Comparison of ENCODE assay signal across 10 cellular contexts in the genomic region with DNA sequence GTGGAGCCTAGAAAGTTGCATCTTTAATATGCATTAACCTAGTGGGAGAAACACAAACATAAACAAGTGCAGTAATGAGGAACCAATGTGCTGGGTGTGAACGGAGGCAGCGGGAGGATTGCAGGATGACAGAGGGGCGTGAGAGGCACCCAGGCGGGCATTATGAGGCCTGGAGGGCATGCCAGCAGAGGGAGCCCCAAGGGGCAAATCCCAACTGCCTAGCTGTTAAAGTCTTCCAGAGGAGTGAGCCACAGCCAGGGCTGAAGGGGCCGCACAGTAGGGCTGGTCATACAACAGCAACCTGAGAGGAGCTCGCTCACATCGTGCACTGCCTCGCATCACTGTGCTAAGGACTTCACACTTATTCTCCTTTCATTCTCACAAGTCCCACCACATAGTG. TPM values are rescaled to one million over a fixed set of nuclear protein-coding genes. Genes with fewer than 3 reads are reported as not detected.
DNase-seq lines count a peak whose midpoint lies in the region; ATAC-seq and TF ChIP-seq lines count a peak whose summit lies in the region.
"Had no signal": no experiment of that assay in that cellular context is flagged by ENCODE, and none has a peak within 500 bp of the region (broad histone marks: within the 10 kb centered on the region; RNA-seq: fewer than 3 reads in every experiment).

No MANE protein-coding gene starts in this region.

- TF ChIP-seq POLR2A in HCT116 (IDR thresholded peaks at IDR 0.05; ENCODE audit: borderline replicate concordance, extremely low read depth, insufficient read depth, insufficient read length): no peak

- no peaks in the 10 kb centered on the region for H3K4me1 Mint-ChIP-seq in activated CD8-positive, alpha-beta T cell treated with anti-CD3 and anti-CD28 coated beads for 36 hours (ENCODE audit: low read depth)
- H3K4me1 Mint-ChIP-seq in activated CD4-positive, alpha-beta T cell treated with anti-CD3 and anti-CD28 coated beads, Interleukin-2, amount 10 ng/mL, durations not matched to agents 7 days and 5 days: no peaks in the 10 kb centered on the region

- H4K20me1 ChIP-seq in HCT116 (ENCODE audit: insufficient read depth): no peaks in the 10 kb centered on the region

- intact Hi-C loops in HCT116 (cut with micrococcal nuclease) (no loop called here), lower lobe of right lung (cut with DNase I) (loop anchor here (10.0 kb wide), 1 partner anchor 280 kb away; no protein-coding TSS in a partner anchor)
- intact Hi-C loops in activated CD8-positive, alpha-beta T cell treated with anti-CD3 and anti-CD28 coated beads for 36 hours (cut with micrococcal nuclease): no loop called here

- ATAC-seq in HCT116 (peak; percentile 51), lower lobe of right lung (peak; percentile 31 to 54), GM21619 (IDR thresholded peaks at IDR 0.05; ENCODE audit: unreplicated experiment) (no peak)
- ATAC-seq in activated CD8-positive, alpha-beta T cell treated with anti-CD3 and anti-CD28 coated beads for 36 hours: no peak

- TF ChIP-seq CTCF in HCT116 (IDR thresholded peaks at IDR 0.05 in 2 of 3, conservative IDR thresholded peaks at IDR 0.05 in 1 of 3; ENCODE audit: borderline replicate concordance in 1 of 3, insufficient read depth in 1 of 3, low read depth in 2 of 3, low read length in 2 of 3): peak; percentile 35 to 62 (median 59); a peak in 5 of 6 replicates
- TF ChIP-seq CTCF in activated CD8-positive, alpha-beta T cell treated with anti-CD3 and anti-CD28 coated beads for 36 hours (IDR thresholded peaks at IDR 0.05): peak; percentile 31
- peak; percentile 43 for TF ChIP-seq CTCF in lower lobe of right lung (IDR thresholded peaks at IDR 0.05)

- H2AFZ ChIP-seq in HCT116 (ENCODE audit: low read depth, low read length, poor library complexity, severe bottlenecking): peak overlapping the region; percentile 30

- H3K4me3 Mint-ChIP-seq in activated CD8-positive, alpha-beta T cell treated with anti-CD3 and anti-CD28 coated beads for 36 hours: no peak overlapping the region
- no peak overlapping the region for H3K4me3 Mint-ChIP-seq in activated CD4-positive, alpha-beta T cell treated with anti-CD3 and anti-CD28 coated beads, Interleukin-2, amount 10 ng/mL, durations not matched to agents 7 days and 5 days

- DNase-seq in COR-L47 (lab: John Stamatoyannopoulos, UW) (peak; percentile 12), HCT116 (ENCODE audit: low read depth, low spot score) (no peak), lower lobe of right lung (no peak), activated gamma-delta T cell treated with Interleukin-2 at 50 U/mL for 16 hours (no peak), NCI-H2227 treated with DMSO at 0.1 percent for 48 hours (lab: John Stamatoyannopoulos, UW) (no peak)
- peak; percentile 35 for DNase-seq in activated CD8-positive, alpha-beta T cell treated with anti-CD3 and anti-CD28 coated beads for 36 hours
- DNase-seq in activated CD4-positive, alpha-beta T cell treated with anti-CD3 and anti-CD28 coated beads, Interleukin-2, amount 10 ng/mL, durations not matched to agents 7 days and 5 days: no peak
- DNase-seq: retina had no signal

- POLR2A ChIA-PET in HCT116 (lab: Charles Lee): no interaction called here
- POLR2A ChIA-PET in activated CD8-positive, alpha-beta T cell treated with anti-CD3 and anti-CD28 coated beads for 36 hours (lab: Charles Lee): no interaction called here
- POLR2A ChIA-PET in activated CD4-positive, alpha-beta T cell treated with anti-CD3 and anti-CD28 coated beads, Interleukin-2, amount 10 ng/mL, durations not matched to agents 7 days and 5 days (lab: Charles Lee): no interaction called here

- H3K4me1 ChIP-seq in HCT116 (ENCODE audit: control insufficient read depth in 1 of 2, insufficient read depth in 2 of 2, low read length in 2 of 2) (peaks cover 10 to 26% of the 10 kb centered on the region in 2 experiments; a peak in 3 of 4 replicates), lower lobe of right lung (no peaks in the 10 kb centered on the region)

- H3K27me3 Mint-ChIP-seq in activated CD8-positive, alpha-beta T cell treated with anti-CD3 and anti-CD28 coated beads for 36 hours: peaks cover 6% of the 10 kb centered on the region
- peaks cover 17% of the 10 kb centered on the region for H3K27me3 Mint-ChIP-seq in activated CD4-positive, alpha-beta T cell treated with anti-CD3 and anti-CD28 coated beads, Interleukin-2, amount 10 ng/mL, durations not matched to agents 7 days and 5 days

- H3K4me2 ChIP-seq in HCT116 (ENCODE audit: low read length): peak overlapping the region; percentile 29; the same call in 1 of the 2 replicates

- no peak overlapping the region for H3K4me3 ChIP-seq in HCT116 (replicated peaks in 1 of 2; ENCODE audit: low read depth in 1 of 2, low read length in 2 of 2)
- no peak overlapping the region for H3K4me3 ChIP-seq in lower lobe of right lung
- H3K4me3 ChIP-seq: thoracic aorta had no signal

- no peaks in the 10 kb centered on the region for H3K9me3 Mint-ChIP-seq in activated CD8-positive, alpha-beta T cell treated with anti-CD3 and anti-CD28 coated beads for 36 hours
- H3K9me3 Mint-ChIP-seq in activated CD4-positive, alpha-beta T cell treated with anti-CD3 and anti-CD28 coated beads, Interleukin-2, amount 10 ng/mL, durations not matched to agents 7 days and 5 days: no peaks in the 10 kb centered on the region

- RAD21 ChIA-PET in HCT116 (lab: Charles Lee; ENCODE audit: low non-redundant PET in 1 of 2, low total read pairs in 2 of 2, uncharacterized antibody in 2 of 2, unreplicated experiment in 2 of 2): no interaction called here

- H3K9me2 ChIP-seq in HCT116 (ENCODE audit: insufficient read depth): no peaks in the 10 kb centered on the region

- CTCF ChIA-PET in HCT116 (lab: Charles Lee): interaction anchor here (0.8 to 4.6 kb wide), 7 partner anchors 17 to 540 kb away, joined by 3 to 26 read pairs (median 4); partner anchors contain the start of gene AFG3L2
- CTCF ChIA-PET in activated CD8-positive, alpha-beta T cell treated with anti-CD3 and anti-CD28 coated beads for 36 hours (lab: Charles Lee): interaction anchor here (0.9 to 5.3 kb wide), 3 partner anchors 10 to 265 kb away, joined by 3 to 38 read pairs (median 3); no protein-coding TSS in a partner anchor
- CTCF ChIA-PET in activated CD4-positive, alpha-beta T cell treated with anti-CD3 and anti-CD28 coated beads, Interleukin-2, amount 10 ng/mL, durations not matched to agents 7 days and 5 days (lab: Charles Lee): interaction anchor here (0.7 to 2.2 kb wide), 5 partner anchors 9 to 541 kb away, joined by 3 to 6 read pairs (median 3); partner anchors contain the start of gene PRELID3A

- TF ChIP-seq RAD21 in HCT116 (IDR thresholded peaks at IDR 0.05; ENCODE audit: low read depth): peak; percentile 46

- no peaks in the 10 kb centered on the region for H3K79me2 ChIP-seq in HCT116 (ENCODE audit: insufficient read depth, low read length)

- no peaks in the 10 kb centered on the region for H3K36me3 ChIP-seq in HCT116 (ENCODE audit: control insufficient read depth in 1 of 2, insufficient read depth in 2 of 2, low read length in 2 of 2)
- no peaks in the 10 kb centered on the region for H3K36me3 ChIP-seq in lower lobe of right lung
- H3K36me3 ChIP-seq: thoracic aorta had no signal

- no peaks in the 10 kb centered on the region for H3K9me3 ChIP-seq in HCT116 (ENCODE audit: control insufficient read depth in 1 of 2, insufficient read depth in 1 of 2, low read depth in 1 of 2, low read length in 2 of 2)
- no peaks in the 10 kb centered on the region for H3K9me3 ChIP-seq in lower lobe of right lung
- H3K9me3 ChIP-seq: thoracic aorta had no signal

- H3K27me3 ChIP-seq in HCT116 (ENCODE audit: insufficient read depth, low read length) (no peaks in the 10 kb centered on the region), lower lobe of right lung (ENCODE audit: low read depth) (no peaks in the 10 kb centered on the region)

- no peaks in the 10 kb centered on the region for H3K36me3 Mint-ChIP-seq in activated CD8-positive, alpha-beta T cell treated with anti-CD3 and anti-CD28 coated beads for 36 hours (ENCODE audit: low read depth)
- no peaks in the 10 kb centered on the region for H3K36me3 Mint-ChIP-seq in activated CD4-positive, alpha-beta T cell treated with anti-CD3 and anti-CD28 coated beads, Interleukin-2, amount 10 ng/mL, durations not matched to agents 7 days and 5 days (ENCODE audit: low read depth)

- no peak overlapping the region for H3K9ac ChIP-seq in HCT116 (ENCODE audit: low read length)

- BruUV-seq in HCT116 (replicated peaks; lab: Mats Ljungman, UMichigan): no TSS peak

- no peak overlapping the region for H3K27ac Mint-ChIP-seq in activated CD8-positive, alpha-beta T cell treated with anti-CD3 and anti-CD28 coated beads for 36 hours
- no peak overlapping the region for H3K27ac Mint-ChIP-seq in activated CD4-positive, alpha-beta T cell treated with anti-CD3 and anti-CD28 coated beads, Interleukin-2, amount 10 ng/mL, durations not matched to agents 7 days and 5 days

- no peak overlapping the region for H3K27ac ChIP-seq in HCT116 (ENCODE audit: low read depth, low read length)
- no peak overlapping the region for H3K27ac ChIP-seq in lower lobe of right lung
- H3K27ac ChIP-seq: thoracic aorta had no signal

TF ChIP-seq in HCT116, 20 proteins besides CTCF, POLR2A, EP300 and RAD21 (continues in another document):
- TF ChIP-seq ZFX (IDR thresholded peaks at IDR 0.05) (no peak), CEBPB (IDR thresholded peaks at IDR 0.05; ENCODE audit: low read depth) (no peak)

RNA-seq across cellular contexts. Expression of gene PRELID3A, which starts 13.3 kb away (rescaled TPM):
- total RNA-seq in HCT116 (2021; ENCODE audit: unreplicated experiment) (7.4 TPM), lower lobe of right lung (5.0 TPM)
- 7.6 and 9.4 TPM in 2 replicates for polyA plus RNA-seq in HCT116 (2012)
- 1 to 10 TPM; 6.3 to 6.5 TPM for total RNA-seq in activated CD8-positive, alpha-beta T cell treated with anti-CD3 and anti-CD28 coated beads for 36 hours
- total RNA-seq in activated CD4-positive, alpha-beta T cell treated with anti-CD3 and anti-CD28 coated beads, Interleukin-2, amount 10 ng/mL, durations not matched to agents 7 days and 5 days: 1 to 10 TPM; 1.9 to 2.6 TPM

RNA-seq across cellular contexts. Expression of gene AFG3L2, which starts 17.4 kb away (rescaled TPM):
- 66.7 TPM for total RNA-seq in HCT116 (2021; ENCODE audit: unreplicated experiment)
- 33.0 and 41.0 TPM in 2 replicates for polyA plus RNA-seq in HCT116 (2012)
- 10 to 100 TPM; 60.6 to 64.0 TPM for total RNA-seq in activated CD8-positive, alpha-beta T cell treated with anti-CD3 and anti-CD28 coated beads for 36 hours
- 31.1 TPM for total RNA-seq in lower lobe of right lung
- total RNA-seq in activated CD4-positive, alpha-beta T cell treated with anti-CD3 and anti-CD28 coated beads, Interleukin-2, amount 10 ng/mL, durations not matched to agents 7 days and 5 days: 10 to 100 TPM; 35.7 to 36.4 TPM

Comparison
In these comparisons a context has a peak if more than half of its experiments do, and no peak if none do; other contexts are left out.
1. DNase-seq: peak in COR-L47 (single experiment) and activated CD8-positive, alpha-beta T cell treated with anti-CD3 and anti-CD28 coated beads for 36 hours (single experiment); none in HCT116 (single experiment), lower lobe of right lung (single experiment), activated gamma-delta T cell treated with Interleukin-2 at 50 U/mL for 16 hours (single experiment), activated CD4-positive, alpha-beta T cell treated with anti-CD3 and anti-CD28 coated beads, Interleukin-2, amount 10 ng/mL, durations not matched to agents 7 days and 5 days (single experiment) and NCI-H2227 treated with DMSO at 0.1 percent for 48 hours (single experiment).
2. ATAC-seq: peak in HCT116 (single experiment) and lower lobe of right lung (2 of 2); none in activated CD8-positive, alpha-beta T cell treated with anti-CD3 and anti-CD28 coated beads for 36 hours (single experiment) and GM21619 (single experiment).
3. Peak in every context shown above with its lines, with median percentiles within 50 percentile points of each other: CTCF ChIP-seq.